ENCODE assay signal across 10 cellular contexts in genomic region chr3:157067114-157067513, GRCh38.
A peak's percentile ranks its signal among the peaks of the same experiment; 100 is the strongest.
DNase-seq lines count a peak whose midpoint lies in the region; ATAC-seq and TF ChIP-seq lines count a peak whose summit lies in the region.
"Had no signal": no experiment of that assay in that cellular context is flagged by ENCODE, and none has a peak within 500 bp of the region (broad histone marks: within the 10 kb centered on the region; RNA-seq: fewer than 3 reads in every experiment).

No MANE protein-coding gene starts in this region.

- H3K4me3 Mint-ChIP-seq in glutamatergic neuron (ENCODE audit: unreplicated experiment): no peak overlapping the region
- no peak overlapping the region for H3K4me3 Mint-ChIP-seq in progenitor cell of endocrine pancreas (ENCODE audit: low read depth)
- H3K4me3 Mint-ChIP-seq: activated naive CD4-positive, alpha-beta T cell treated with anti-CD3 and anti-CD28 coated beads, Interleukin-2, amount 50 U/mL, for 24 hours had no signal

- POLR2A ChIA-PET in Panc1 (lab: Charles Lee): no interaction called here

- H3K4me3 ChIP-seq in GM12864 (ENCODE audit: low read depth, low read length): no peak overlapping the region
- no peak overlapping the region for H3K4me3 ChIP-seq in Panc1 (ENCODE audit: low read depth in 2 of 2, low read length in 2 of 2)
- H3K4me3 ChIP-seq in brain microvascular endothelial cell (ENCODE audit: low read depth, low read length): no peak overlapping the region

- peaks cover 6% of the 10 kb centered on the region for H3K27me3 Mint-ChIP-seq in glutamatergic neuron (ENCODE audit: unreplicated experiment)
- H3K27me3 Mint-ChIP-seq in progenitor cell of endocrine pancreas: no peaks in the 10 kb centered on the region
- H3K27me3 Mint-ChIP-seq: activated naive CD4-positive, alpha-beta T cell treated with anti-CD3 and anti-CD28 coated beads, Interleukin-2, amount 50 U/mL, for 24 hours had no signal

- peak; percentile 62 for ATAC-seq in GM19467 (IDR thresholded peaks at IDR 0.05; ENCODE audit: unreplicated experiment)
- ATAC-seq in Panc1: peak; percentile 12; the same call in 1 of the 2 replicates
- ATAC-seq in HG02759 (IDR thresholded peaks at IDR 0.05; ENCODE audit: unreplicated experiment): no peak
- ATAC-seq in HG02973 (IDR thresholded peaks at IDR 0.05; ENCODE audit: unreplicated experiment): no peak

- BruUV-seq in Panc1 (replicated peaks; lab: Mats Ljungman, UMichigan): no TSS peak

- CTCF ChIA-PET in Panc1 (lab: Charles Lee): no interaction called here

- H3K27me3 ChIP-seq in Panc1 (ENCODE audit: control insufficient read depth, insufficient read depth, low read length) (no peaks in the 10 kb centered on the region), brain microvascular endothelial cell (replicated peaks) (no peaks in the 10 kb centered on the region)

- TF ChIP-seq CTCF in GM12864 (IDR thresholded peaks at IDR 0.05; ENCODE audit: low read depth, low read length, missing control alignments) (peak; percentile 18), Panc1 (IDR thresholded peaks at IDR 0.05) (no peak), glutamatergic neuron (IDR thresholded peaks at IDR 0.05; ENCODE audit: partially characterized antibody, unreplicated experiment) (no peak), progenitor cell of endocrine pancreas (IDR thresholded peaks at IDR 0.05; ENCODE audit: unreplicated experiment) (no peak), brain microvascular endothelial cell (IDR thresholded peaks at IDR 0.05; ENCODE audit: low read depth, low read length, missing control alignments) (no peak)

- intact Hi-C loops in Panc1 (cut with micrococcal nuclease; ENCODE audit: unreplicated experiment): no loop called here

- peak; percentile 35 for DNase-seq in GM12864 (ENCODE audit: low read depth)
- no peak for DNase-seq in Panc1 (ENCODE audit: low read depth, low spot score)
- no peak for DNase-seq in glutamatergic neuron
- no peak for DNase-seq in progenitor cell of endocrine pancreas (ENCODE audit: low spot score, unreplicated experiment)
- no peak for DNase-seq in brain microvascular endothelial cell
- DNase-seq: EL had no signal

- H3K9me3 ChIP-seq in Panc1 (ENCODE audit: control insufficient read depth, insufficient read depth, low read depth, low read length): no peaks in the 10 kb centered on the region

- H3K36me3 ChIP-seq in Panc1 (ENCODE audit: control insufficient read depth, insufficient read depth, low read length) (no peaks in the 10 kb centered on the region), brain microvascular endothelial cell (replicated peaks) (no peaks in the 10 kb centered on the region)

- H3K27ac ChIP-seq in Panc1 (ENCODE audit: low read length) (no peak overlapping the region), brain microvascular endothelial cell (no peak overlapping the region)

- H3K27ac Mint-ChIP-seq in glutamatergic neuron (ENCODE audit: unreplicated experiment) (peak overlapping the region; percentile 48), progenitor cell of endocrine pancreas (no peak overlapping the region)
- H3K27ac Mint-ChIP-seq: activated naive CD4-positive, alpha-beta T cell treated with anti-CD3 and anti-CD28 coated beads, Interleukin-2, amount 50 U/mL, for 24 hours had no signal

- H3K36me3 Mint-ChIP-seq in glutamatergic neuron (ENCODE audit: unreplicated experiment): no peaks in the 10 kb centered on the region
- H3K36me3 Mint-ChIP-seq in progenitor cell of endocrine pancreas (ENCODE audit: insufficient read depth): no peaks in the 10 kb centered on the region
- H3K36me3 Mint-ChIP-seq: activated naive CD4-positive, alpha-beta T cell treated with anti-CD3 and anti-CD28 coated beads, Interleukin-2, amount 50 U/mL, for 24 hours had no signal

- H3K4me1 Mint-ChIP-seq in glutamatergic neuron (ENCODE audit: low read depth, unreplicated experiment) (peaks cover 23% of the 10 kb centered on the region), progenitor cell of endocrine pancreas (ENCODE audit: low read depth) (no peaks in the 10 kb centered on the region)

- in situ Hi-C loops in Panc1 (cut with HindIII; ENCODE audit: low pct_unique_long_range_greater_than_20kb, low sequenced_read_pairs): no loop called here
- in situ Hi-C loops in brain microvascular endothelial cell (cut with HindIII; ENCODE audit: low pct_ligation_motif_present, low sequenced_read_pairs): no loop called here

- H3K9me3 Mint-ChIP-seq in glutamatergic neuron (ENCODE audit: unreplicated experiment) (peaks cover 2% of the 10 kb centered on the region), progenitor cell of endocrine pancreas (ENCODE audit: low read depth) (no peaks in the 10 kb centered on the region)
- H3K9me3 Mint-ChIP-seq: activated naive CD4-positive, alpha-beta T cell treated with anti-CD3 and anti-CD28 coated beads, Interleukin-2, amount 50 U/mL, for 24 hours had no signal

- 0 out of 2 replicates have a peak, but pooled peaks cover 4% of the 10 kb centered on the region for H3K4me1 ChIP-seq in Panc1 (ENCODE audit: control insufficient read depth, insufficient read depth, low read length)

Comparison
In these comparisons a context has a peak if more than half of its experiments do, and no peak if none do; other contexts are left out.
1. ATAC-seq: peak in GM19467 (single experiment) and Panc1 (single experiment); none in HG02759 (single experiment) and HG02973 (single experiment).